ENCODE assay signal across 8 cellular contexts in the genomic region with DNA sequence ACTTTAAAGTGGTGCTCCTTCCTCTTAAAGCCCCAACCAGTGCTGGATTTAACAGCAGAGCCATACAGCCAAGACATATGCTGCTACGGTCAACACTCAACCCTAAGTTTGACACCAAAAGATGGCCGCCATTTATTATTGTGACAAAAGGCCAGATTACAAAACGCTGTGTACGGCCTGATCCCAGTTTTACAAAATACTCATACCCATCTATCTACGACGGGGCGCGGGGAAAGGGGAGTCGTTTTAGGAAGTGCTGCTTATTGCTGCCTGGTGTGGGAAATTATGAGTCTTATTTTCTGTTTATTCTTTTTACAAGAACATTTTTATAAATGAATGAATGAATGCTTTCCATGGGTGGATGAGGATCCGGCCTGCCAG. TPM values are rescaled to one million over a fixed set of nuclear protein-coding genes. Genes with fewer than 3 reads are reported as not detected.
DNase-seq lines count a peak whose midpoint lies in the region; ATAC-seq and TF ChIP-seq lines count a peak whose summit lies in the region.

No MANE protein-coding gene starts in this region.

- H3K9me3 ChIP-seq in lower lobe of right lung (no peaks in the 10 kb centered on the region), uterus (no peaks in the 10 kb centered on the region)

- H3K36me3 ChIP-seq in lower lobe of right lung: peaks cover 11% of the 10 kb centered on the region
- H3K36me3 ChIP-seq in uterus: no peaks in the 10 kb centered on the region

- H3K4me3 ChIP-seq in lower lobe of right lung (peak overlapping the region; percentile 88), uterus (peak overlapping the region; percentile 54 to 78)

- no peak for TF ChIP-seq POLR2A in uterus (IDR thresholded peaks at IDR 0.05)

- no peak for TF ChIP-seq CTCF in lower lobe of right lung (IDR thresholded peaks at IDR 0.05)
- no peak for TF ChIP-seq CTCF in uterus (IDR thresholded peaks at IDR 0.05)

- intact Hi-C loops in lower lobe of right lung (cut with DNase I) (no loop called here), uterus (cut with DNase I; ENCODE audit: low total_unique reads) (no loop called here)

- peak; percentile 39 for DNase-seq in COR-L47 (lab: John Stamatoyannopoulos, UW)
- no peak for DNase-seq in lower lobe of right lung
- DNase-seq in uterus: no peak
- no peak for DNase-seq in NK-92 (lab: John Stamatoyannopoulos, UW; ENCODE audit: unreplicated experiment)
- DNase-seq in central memory CD4-positive, alpha-beta T cell: no peak

- H3K27ac ChIP-seq in angular gyrus (ENCODE audit: low read depth, low read length): peak overlapping the region; percentile 86
- H3K27ac ChIP-seq in lower lobe of right lung: peak overlapping the region; percentile 94
- H3K27ac ChIP-seq in uterus: peak overlapping the region; percentile 86 to 87

- no peaks in the 10 kb centered on the region for H3K27me3 ChIP-seq in lower lobe of right lung (ENCODE audit: low read depth)
- no peaks in the 10 kb centered on the region for H3K27me3 ChIP-seq in uterus

- H3K4me1 ChIP-seq in lower lobe of right lung (peaks cover 12% of the 10 kb centered on the region), uterus (no peaks in the 10 kb centered on the region)

- ATAC-seq in HG03175 (IDR thresholded peaks at IDR 0.05; ENCODE audit: unreplicated experiment) (peak; percentile 14), lower lobe of right lung (peak in 1 of 2 donors; percentile 4), HG03039 (IDR thresholded peaks at IDR 0.05; ENCODE audit: unreplicated experiment) (no peak)

RNA-seq across cellular contexts. Expression of gene IDNK, which starts 0.5 kb away (rescaled TPM):
- total RNA-seq in lower lobe of right lung: 4.2 TPM
- total RNA-seq in uterus: 1 to 10 TPM in 3 of 4 donors, not detected in 1; 2.6 to 5.5 (median 4.0) TPM
